17 cellular contexts compared by ENCODE assay signal in the genomic region with DNA sequence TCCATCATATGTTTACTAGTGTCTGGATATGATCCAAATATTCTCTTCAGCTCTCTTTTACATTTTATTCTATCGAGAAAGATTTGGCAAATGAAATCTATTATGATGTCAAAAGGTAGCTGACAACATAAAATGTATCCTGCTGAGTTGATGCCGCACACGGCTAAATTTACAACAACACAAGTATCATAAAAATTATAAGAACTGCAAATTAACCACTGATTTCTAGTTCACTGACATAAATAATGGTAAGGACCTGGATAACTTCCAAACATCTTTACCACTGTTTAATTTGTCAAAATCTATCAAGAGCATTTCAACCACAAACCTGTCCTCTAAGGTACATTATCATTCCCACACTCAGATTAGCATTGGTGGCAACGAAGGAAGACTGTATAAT.
"Had no signal": no experiment of that assay in that cellular context is flagged by ENCODE, and none has a peak within 500 bp of the region (broad histone marks: within the 10 kb centered on the region; RNA-seq: fewer than 3 reads in every experiment).

No MANE protein-coding gene starts in this region.

- H3K4me3 ChIP-seq: psoas muscle, right lobe of liver, smooth muscle cell, upper lobe of right lung had no signal

- ATAC-seq: activated naive CD4-positive, alpha-beta T cell treated with anti-CD3 and anti-CD28 coated beads, Interleukin-2, amount 50 U/mL, for 72 hours; effector memory CD8-positive, alpha-beta T cell; foreskin keratinocyte; psoas muscle; right lobe of liver; stimulated activated naive CD8-positive, alpha-beta T cell treated with anti-CD3 and anti-CD28 coated beads, Interleukin-15, amount 100 ng/mL, for 72 hours; upper lobe of right lung had no signal

- DNase-seq: activated CD4-positive, alpha-beta memory T cell treated with anti-CD3 and anti-CD28 coated beads, Interleukin-2, amount 10 ng/mL, durations not matched to agents 7 days and 5 days; activated effector memory CD4-positive, alpha-beta T cell treated with Interleukin-2 at 50 U/mL for 16 hours; activated T-cell treated with anti-CD3 and anti-CD28 coated beads, Interleukin-2, amount 50 U/mL, for 24 hours; amygdala; brain microvascular endothelial cell; dermis blood vessel endothelial cell; effector memory CD8-positive, alpha-beta T cell; foreskin keratinocyte; glutamatergic neuron; mesenchymal stem cell; psoas muscle; right lobe of liver; stimulated activated naive CD8-positive, alpha-beta T cell treated with anti-CD3 and anti-CD28 coated beads, Interleukin-15, amount 100 ng/mL, for 72 hours; upper lobe of right lung had no signal

- H3K27ac ChIP-seq: brain microvascular endothelial cell, foreskin keratinocyte, psoas muscle, right lobe of liver, upper lobe of right lung had no signal

- H3K9me3 Mint-ChIP-seq: effector memory CD8-positive, alpha-beta T cell had no signal

- H3K27me3 ChIP-seq: brain microvascular endothelial cell, foreskin keratinocyte, right lobe of liver, upper lobe of right lung had no signal

- H3K27ac Mint-ChIP-seq: activated CD4-positive, alpha-beta memory T cell treated with anti-CD3 and anti-CD28 coated beads, Interleukin-2, amount 10 ng/mL, durations not matched to agents 7 days and 5 days; activated naive CD4-positive, alpha-beta T cell treated with anti-CD3 and anti-CD28 coated beads, Interleukin-2, amount 50 U/mL, for 72 hours; activated T-cell treated with anti-CD3 and anti-CD28 coated beads, Interleukin-2, amount 50 U/mL, for 24 hours; effector memory CD8-positive, alpha-beta T cell; nephron; stimulated activated naive CD8-positive, alpha-beta T cell treated with anti-CD3 and anti-CD28 coated beads, Interleukin-15, amount 100 ng/mL, for 72 hours had no signal

- H3K4me1 Mint-ChIP-seq: activated CD4-positive, alpha-beta memory T cell treated with anti-CD3 and anti-CD28 coated beads, Interleukin-2, amount 10 ng/mL, durations not matched to agents 7 days and 5 days; nephron had no signal

- H3K27me3 Mint-ChIP-seq: activated CD4-positive, alpha-beta memory T cell treated with anti-CD3 and anti-CD28 coated beads, Interleukin-2, amount 10 ng/mL, durations not matched to agents 7 days and 5 days; activated T-cell treated with anti-CD3 and anti-CD28 coated beads, Interleukin-2, amount 50 U/mL, for 24 hours; effector memory CD8-positive, alpha-beta T cell; stimulated activated naive CD8-positive, alpha-beta T cell treated with anti-CD3 and anti-CD28 coated beads, Interleukin-15, amount 100 ng/mL, for 72 hours had no signal

- H3K9me3 ChIP-seq: right lobe of liver, upper lobe of right lung had no signal

- H3K4me1 ChIP-seq: foreskin keratinocyte, psoas muscle, right lobe of liver, upper lobe of right lung had no signal

- H3K36me3 ChIP-seq: brain microvascular endothelial cell, right lobe of liver, upper lobe of right lung had no signal

- H3K4me3 Mint-ChIP-seq: activated CD4-positive, alpha-beta memory T cell treated with anti-CD3 and anti-CD28 coated beads, Interleukin-2, amount 10 ng/mL, durations not matched to agents 7 days and 5 days; activated T-cell treated with anti-CD3 and anti-CD28 coated beads, Interleukin-2, amount 50 U/mL, for 24 hours; effector memory CD8-positive, alpha-beta T cell; nephron; stimulated activated naive CD8-positive, alpha-beta T cell treated with anti-CD3 and anti-CD28 coated beads, Interleukin-15, amount 100 ng/mL, for 72 hours had no signal
